In genomic region chr5:119275146-119275872, GRCh38 we compare ENCODE assay signal across 8 cellular contexts.
A peak's percentile ranks its signal among the peaks of the same experiment; 100 is the strongest.
DNase-seq lines count a peak whose midpoint lies in the region; ATAC-seq and TF ChIP-seq lines count a peak whose summit lies in the region.

No MANE protein-coding gene starts in this region.

- H3K36me3 ChIP-seq in lower lobe of right lung (no peaks in the 10 kb centered on the region), mesendoderm (ENCODE audit: control insufficient read depth, insufficient read depth, low read length) (no peaks in the 10 kb centered on the region)

- no peak overlapping the region for H4K8ac ChIP-seq in mesendoderm (ENCODE audit: low read depth, low read length)

- H3K23ac ChIP-seq in mesendoderm (ENCODE audit: low read length), result no peak overlapping the region

- no peaks in the 10 kb centered on the region for H3K9me3 ChIP-seq in lower lobe of right lung

- peaks cover 4% of the 10 kb centered on the region for H3K79me2 ChIP-seq in mesendoderm (ENCODE audit: control insufficient read depth, insufficient read depth, low read length)

- no peaks in the 10 kb centered on the region for H3K27me3 Mint-ChIP-seq in activated T-cell treated with anti-CD3 and anti-CD28 coated beads, Interleukin-2, amount 50 U/mL, for 72 hours (ENCODE audit: low read depth)

- no peak overlapping the region for H3K56ac ChIP-seq in mesendoderm (ENCODE audit: low read length)

- no peak for DNase-seq in activated T-cell treated with anti-CD3 and anti-CD28 coated beads, Interleukin-2, amount 50 U/mL, for 72 hours
- DNase-seq in activated T-cell treated with anti-CD3 and anti-CD28 coated beads, Interleukin-2, amount 50 U/mL, for 48 hours, result no peak
- peak; percentile 67 for DNase-seq in SKM-1 treated with dmso at 0.1 percent for 144 hours (lab: John Stamatoyannopoulos, UW; ENCODE audit: unreplicated experiment)
- DNase-seq in lower lobe of right lung, result no peak
- DNase-seq in mesendoderm, result no peak
- no peak for DNase-seq in posterior cingulate gyrus
- no peak for DNase-seq in hypothalamus (lab: John Stamatoyannopoulos, UW)

- intact Hi-C loops in lower lobe of right lung (cut with DNase I) (no loop called here), posterior cingulate gyrus (cut with DNase I) (no loop called here)

- H3K27ac ChIP-seq in lower lobe of right lung (peak overlapping the region; percentile 19), mesendoderm (ENCODE audit: low read depth, low read length) (no peak overlapping the region)

- H2BK5ac ChIP-seq in mesendoderm (ENCODE audit: low read length), result no peak overlapping the region

- no peak overlapping the region for H4K5ac ChIP-seq in mesendoderm (ENCODE audit: low read length)

- H3K4me3 ChIP-seq in lower lobe of right lung, result no peak overlapping the region
- no peak overlapping the region for H3K4me3 ChIP-seq in mesendoderm (ENCODE audit: low read length)

- H3K4me2 ChIP-seq in mesendoderm (ENCODE audit: low read length), result no peak overlapping the region

- no peak for TF ChIP-seq CTCF in lower lobe of right lung (IDR thresholded peaks at IDR 0.05)

- H2BK15ac ChIP-seq in mesendoderm (replicated peaks; ENCODE audit: low read depth), result no peak overlapping the region

- H3K9ac ChIP-seq in mesendoderm (ENCODE audit: low read length), result no peak overlapping the region

- H3K4me3 Mint-ChIP-seq in activated T-cell treated with anti-CD3 and anti-CD28 coated beads, Interleukin-2, amount 50 U/mL, for 72 hours, result peak overlapping the region; percentile 96 to 99

- H3K4ac ChIP-seq in mesendoderm (ENCODE audit: low read depth, low read length), result no peak overlapping the region

- H2AK5ac ChIP-seq in mesendoderm (ENCODE audit: low read length), result no peak overlapping the region

- H2BK120ac ChIP-seq in mesendoderm (ENCODE audit: low read depth, low read length), result no peak overlapping the region

- H3K9me3 Mint-ChIP-seq in activated T-cell treated with anti-CD3 and anti-CD28 coated beads, Interleukin-2, amount 50 U/mL, for 72 hours, result no peaks in the 10 kb centered on the region

- H3K4me1 ChIP-seq in lower lobe of right lung (peaks cover 57% of the 10 kb centered on the region), mesendoderm (ENCODE audit: control insufficient read depth, low read depth, low read length) (peaks cover 26% of the 10 kb centered on the region)

- no peaks in the 10 kb centered on the region for H3K36me3 Mint-ChIP-seq in activated T-cell treated with anti-CD3 and anti-CD28 coated beads, Interleukin-2, amount 50 U/mL, for 72 hours (ENCODE audit: insufficient read depth in 2 of 2)

- H3K18ac ChIP-seq in mesendoderm (ENCODE audit: low read length), result no peak overlapping the region

- peak in 1 of 2 donors; percentile 17 for ATAC-seq in activated T-cell treated with anti-CD3 and anti-CD28 coated beads, Interleukin-2, amount 50 U/mL, for 72 hours (replicated peaks in 1 of 2)
- peak; percentile 6 for ATAC-seq in HG03095 (IDR thresholded peaks at IDR 0.05; ENCODE audit: unreplicated experiment)
- ATAC-seq in lower lobe of right lung, result no peak

- peaks cover 100% of the 10 kb centered on the region for H3K4me1 Mint-ChIP-seq in activated T-cell treated with anti-CD3 and anti-CD28 coated beads, Interleukin-2, amount 50 U/mL, for 72 hours (ENCODE audit: low read depth)

- H3K79me1 ChIP-seq in mesendoderm (ENCODE audit: low read length), result peaks cover 19% of the 10 kb centered on the region

- WGBS in mesendoderm (ENCODE audit: extremely low coverage, insufficient coverage, low lambda C conversion rate), result no CpG with 5 or more reads among the region's 6 CpGs

- peak overlapping the region; percentile 100 for H3K27ac Mint-ChIP-seq in activated T-cell treated with anti-CD3 and anti-CD28 coated beads, Interleukin-2, amount 50 U/mL, for 72 hours

- H3K27me3 ChIP-seq in lower lobe of right lung (ENCODE audit: low read depth) (no peaks in the 10 kb centered on the region), mesendoderm (ENCODE audit: insufficient read depth, low read length, poor library complexity) (no peaks in the 10 kb centered on the region)
